17 cellular contexts compared by ENCODE assay signal in genomic region chr2:179584760-179585159, GRCh38.
A peak's percentile ranks its signal among the peaks of the same experiment; 100 is the strongest.
DNase-seq lines count a peak whose midpoint lies in the region; ATAC-seq and TF ChIP-seq lines count a peak whose summit lies in the region.
"Had no signal": no experiment of that assay in that cellular context is flagged by ENCODE, and none has a peak within 500 bp of the region (broad histone marks: within the 10 kb centered on the region; RNA-seq: fewer than 3 reads in every experiment).

No MANE protein-coding gene starts in this region.

- no peaks in the 10 kb centered on the region for H3K9me3 Mint-ChIP-seq in stimulated activated effector memory CD8-positive, alpha-beta T cell treated with anti-CD3 and anti-CD28 coated beads, Interleukin-12 subunit alpha, Interleukin-12 subunit beta, amount 100 ng/mL, for 72 hours
- H3K9me3 Mint-ChIP-seq in CD4-positive, alpha-beta memory T cell: peaks cover 0 to 3% (median 0%) of the 10 kb centered on the region in 8 donors
- H3K9me3 Mint-ChIP-seq: CD8-positive, alpha-beta T cell; H9 had no signal

- CTCF ChIA-PET in CD4-positive, alpha-beta memory T cell (lab: Charles Lee; ENCODE audit: partially characterized antibody): no interaction called here

- H3K27ac ChIP-seq in right cardiac atrium (ENCODE audit: low read length) (peak overlapping the region; percentile 2), left ventricle myocardium inferior (replicated peaks) (no peak overlapping the region), foreskin keratinocyte (no peak overlapping the region), right lobe of liver (peak overlapping the region in 1 of 3 donors; percentile 54)
- H3K27ac ChIP-seq in CD4-positive, alpha-beta memory T cell (ENCODE audit: low read depth, low read length): no peak overlapping the region
- H3K27ac ChIP-seq: A549, BLaER1, KMS-11 had no signal

- H3K4me1 ChIP-seq in right cardiac atrium (ENCODE audit: control insufficient read depth, insufficient read depth, low read length) (peaks cover 3% of the 10 kb centered on the region), left ventricle myocardium inferior (peaks cover 10% of the 10 kb centered on the region), foreskin keratinocyte (no peaks in the 10 kb centered on the region), right lobe of liver (peaks cover 0 to 23% (median 7%) of the 10 kb centered on the region in 4 donors)
- no peaks in the 10 kb centered on the region for H3K4me1 ChIP-seq in CD4-positive, alpha-beta memory T cell (ENCODE audit: insufficient read depth, low read length)
- H3K4me1 ChIP-seq: BLaER1 had no signal

- H3K36me3 Mint-ChIP-seq in stimulated activated effector memory CD8-positive, alpha-beta T cell treated with anti-CD3 and anti-CD28 coated beads, Interleukin-12 subunit alpha, Interleukin-12 subunit beta, amount 100 ng/mL, for 72 hours: no peaks in the 10 kb centered on the region
- H3K36me3 Mint-ChIP-seq in CD4-positive, alpha-beta memory T cell: no peaks in the 10 kb centered on the region
- H3K36me3 Mint-ChIP-seq: CD14-positive monocyte; CD8-positive, alpha-beta T cell had no signal

- H3K27ac Mint-ChIP-seq in stimulated activated effector memory CD8-positive, alpha-beta T cell treated with anti-CD3 and anti-CD28 coated beads, Interleukin-12 subunit alpha, Interleukin-12 subunit beta, amount 100 ng/mL, for 72 hours: no peak overlapping the region
- no peak overlapping the region for H3K27ac Mint-ChIP-seq in CD4-positive, alpha-beta memory T cell
- H3K27ac Mint-ChIP-seq: CD14-positive monocyte; CD8-positive, alpha-beta T cell; H9 had no signal

- no peak overlapping the region for H3K4me3 ChIP-seq in right cardiac atrium (ENCODE audit: low read length)
- no peak overlapping the region for H3K4me3 ChIP-seq in left ventricle myocardium inferior
- H3K4me3 ChIP-seq in right lobe of liver: no peak overlapping the region
- H3K4me3 ChIP-seq in CD4-positive, alpha-beta memory T cell (ENCODE audit: low read length in 2 of 2): no peak overlapping the region
- H3K4me3 ChIP-seq: A549, BLaER1 had no signal

- no peaks in the 10 kb centered on the region for H3K36me3 ChIP-seq in left ventricle myocardium inferior
- no peaks in the 10 kb centered on the region for H3K36me3 ChIP-seq in right lobe of liver
- H3K36me3 ChIP-seq in CD4-positive, alpha-beta memory T cell (ENCODE audit: insufficient read depth, low read length): no peaks in the 10 kb centered on the region
- H3K36me3 ChIP-seq: BLaER1 had no signal

- no peak for TF ChIP-seq POLR2A in right lobe of liver (IDR thresholded peaks at IDR 0.05)

- H3K27me3 Mint-ChIP-seq in CD4-positive, alpha-beta memory T cell: no peaks in the 10 kb centered on the region

- no peak for DNase-seq in right cardiac atrium
- DNase-seq in left ventricle myocardium inferior: no peak
- DNase-seq in foreskin keratinocyte: peak in 1 of 2 donors; percentile 17
- no peak for DNase-seq in right lobe of liver
- DNase-seq in stimulated activated effector memory CD8-positive, alpha-beta T cell treated with anti-CD3 and anti-CD28 coated beads, Interleukin-12 subunit alpha, Interleukin-12 subunit beta, amount 100 ng/mL, for 72 hours (ENCODE audit: low spot score in 2 of 2): no peak
- DNase-seq in CD4-positive, alpha-beta memory T cell: no peak
- no peak for DNase-seq in amygdala (lab: John Stamatoyannopoulos, UW)
- DNase-seq: CD8-positive, alpha-beta T cell; COR-L47; DMS79; GDM1; H9 had no signal

- H3K4me1 Mint-ChIP-seq in stimulated activated effector memory CD8-positive, alpha-beta T cell treated with anti-CD3 and anti-CD28 coated beads, Interleukin-12 subunit alpha, Interleukin-12 subunit beta, amount 100 ng/mL, for 72 hours: no peaks in the 10 kb centered on the region
- no peaks in the 10 kb centered on the region for H3K4me1 Mint-ChIP-seq in CD4-positive, alpha-beta memory T cell
- H3K4me1 Mint-ChIP-seq: CD14-positive monocyte had no signal

- no peak for TF ChIP-seq CTCF in left ventricle myocardium inferior (IDR thresholded peaks at IDR 0.05; ENCODE audit: borderline replicate concordance)
- TF ChIP-seq CTCF in foreskin keratinocyte (conservative IDR thresholded peaks at IDR 0.05): no peak
- no peak for TF ChIP-seq CTCF in right lobe of liver (IDR thresholded peaks at IDR 0.05)

- H3K27me3 ChIP-seq in right cardiac atrium (ENCODE audit: control insufficient read depth, insufficient read depth): no peaks in the 10 kb centered on the region
- H3K27me3 ChIP-seq in left ventricle myocardium inferior (ENCODE audit: low read depth): no peaks in the 10 kb centered on the region
- H3K27me3 ChIP-seq in foreskin keratinocyte: no peaks in the 10 kb centered on the region
- no peaks in the 10 kb centered on the region for H3K27me3 ChIP-seq in right lobe of liver
- no peaks in the 10 kb centered on the region for H3K27me3 ChIP-seq in CD4-positive, alpha-beta memory T cell (ENCODE audit: insufficient read depth, low read length)
- H3K27me3 ChIP-seq: BLaER1 had no signal

- no peak for ATAC-seq in right cardiac atrium
- peak; percentile 53 for ATAC-seq in foreskin keratinocyte
- peak; percentile 51 to 79 (median 66) for ATAC-seq in right lobe of liver
- peak; percentile 19 for ATAC-seq in stimulated activated effector memory CD8-positive, alpha-beta T cell treated with anti-CD3 and anti-CD28 coated beads, Interleukin-12 subunit alpha, Interleukin-12 subunit beta, amount 100 ng/mL, for 72 hours
- ATAC-seq in GM21360 (IDR thresholded peaks at IDR 0.05; ENCODE audit: unreplicated experiment): no peak
- ATAC-seq: A549; CD8-positive, alpha-beta T cell had no signal

- intact Hi-C loops in right cardiac atrium (cut with DNase I): no loop called here
- intact Hi-C loops in left ventricle myocardium inferior (cut with micrococcal nuclease): no loop called here
- intact Hi-C loops in right lobe of liver (cut with DNase I): no loop called here
- intact Hi-C loops in CD4-positive, alpha-beta memory T cell (cut with micrococcal nuclease): no loop called here

- no peak overlapping the region for H3K4me3 Mint-ChIP-seq in stimulated activated effector memory CD8-positive, alpha-beta T cell treated with anti-CD3 and anti-CD28 coated beads, Interleukin-12 subunit alpha, Interleukin-12 subunit beta, amount 100 ng/mL, for 72 hours
- no peak overlapping the region for H3K4me3 Mint-ChIP-seq in CD4-positive, alpha-beta memory T cell
- H3K4me3 Mint-ChIP-seq: CD14-positive monocyte; CD8-positive, alpha-beta T cell; H9 had no signal

- H3K9me3 ChIP-seq in right cardiac atrium (ENCODE audit: control insufficient read depth, low read length) (no peaks in the 10 kb centered on the region), left ventricle myocardium inferior (replicated peaks) (no peaks in the 10 kb centered on the region), right lobe of liver (no peaks in the 10 kb centered on the region)
- H3K9me3 ChIP-seq in CD4-positive, alpha-beta memory T cell (ENCODE audit: control insufficient read depth in 1 of 2, low read length in 2 of 2): no peaks in the 10 kb centered on the region
- H3K9me3 ChIP-seq: BLaER1 had no signal

- POLR2A ChIA-PET in CD4-positive, alpha-beta memory T cell (lab: Charles Lee; ENCODE audit: partially characterized antibody): no interaction called here

Comparison
In these comparisons a context has a peak if more than half of its experiments do, and no peak if none do; other contexts are left out.
1. ATAC-seq: peak in foreskin keratinocyte (single experiment), right lobe of liver (4 of 4) and stimulated activated effector memory CD8-positive, alpha-beta T cell treated with anti-CD3 and anti-CD28 coated beads, Interleukin-12 subunit alpha, Interleukin-12 subunit beta, amount 100 ng/mL, for 72 hours (single experiment); none in right cardiac atrium (0 of 2) and GM21360 (single experiment).